ENCODE assay signal across 1 cellular context in the genomic region with DNA sequence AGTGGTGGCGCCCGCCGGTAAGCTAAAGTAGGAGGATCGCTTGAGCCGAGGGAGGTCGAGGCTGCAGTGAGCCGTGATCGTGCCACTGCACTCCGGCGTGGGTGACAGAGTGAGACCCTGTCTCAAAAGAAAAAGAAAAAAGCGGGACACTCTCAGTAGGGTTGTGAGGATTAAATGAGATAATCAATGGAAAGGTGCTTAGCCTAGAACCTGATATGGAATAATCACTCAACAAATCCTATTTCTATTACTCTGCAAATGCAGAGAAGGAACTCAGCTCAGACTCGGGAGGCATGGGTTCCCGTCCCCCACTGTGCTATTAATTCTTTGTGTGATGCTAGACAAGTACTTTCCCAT.
TF ChIP-seq lines count a peak whose summit lies in the region.

No MANE protein-coding gene starts in this region.

TF ChIP-seq in GM23338, 12 proteins besides CTCF, POLR2A, EP300 and RAD21 (continued from another document):
- TF ChIP-seq, protein P1, sequence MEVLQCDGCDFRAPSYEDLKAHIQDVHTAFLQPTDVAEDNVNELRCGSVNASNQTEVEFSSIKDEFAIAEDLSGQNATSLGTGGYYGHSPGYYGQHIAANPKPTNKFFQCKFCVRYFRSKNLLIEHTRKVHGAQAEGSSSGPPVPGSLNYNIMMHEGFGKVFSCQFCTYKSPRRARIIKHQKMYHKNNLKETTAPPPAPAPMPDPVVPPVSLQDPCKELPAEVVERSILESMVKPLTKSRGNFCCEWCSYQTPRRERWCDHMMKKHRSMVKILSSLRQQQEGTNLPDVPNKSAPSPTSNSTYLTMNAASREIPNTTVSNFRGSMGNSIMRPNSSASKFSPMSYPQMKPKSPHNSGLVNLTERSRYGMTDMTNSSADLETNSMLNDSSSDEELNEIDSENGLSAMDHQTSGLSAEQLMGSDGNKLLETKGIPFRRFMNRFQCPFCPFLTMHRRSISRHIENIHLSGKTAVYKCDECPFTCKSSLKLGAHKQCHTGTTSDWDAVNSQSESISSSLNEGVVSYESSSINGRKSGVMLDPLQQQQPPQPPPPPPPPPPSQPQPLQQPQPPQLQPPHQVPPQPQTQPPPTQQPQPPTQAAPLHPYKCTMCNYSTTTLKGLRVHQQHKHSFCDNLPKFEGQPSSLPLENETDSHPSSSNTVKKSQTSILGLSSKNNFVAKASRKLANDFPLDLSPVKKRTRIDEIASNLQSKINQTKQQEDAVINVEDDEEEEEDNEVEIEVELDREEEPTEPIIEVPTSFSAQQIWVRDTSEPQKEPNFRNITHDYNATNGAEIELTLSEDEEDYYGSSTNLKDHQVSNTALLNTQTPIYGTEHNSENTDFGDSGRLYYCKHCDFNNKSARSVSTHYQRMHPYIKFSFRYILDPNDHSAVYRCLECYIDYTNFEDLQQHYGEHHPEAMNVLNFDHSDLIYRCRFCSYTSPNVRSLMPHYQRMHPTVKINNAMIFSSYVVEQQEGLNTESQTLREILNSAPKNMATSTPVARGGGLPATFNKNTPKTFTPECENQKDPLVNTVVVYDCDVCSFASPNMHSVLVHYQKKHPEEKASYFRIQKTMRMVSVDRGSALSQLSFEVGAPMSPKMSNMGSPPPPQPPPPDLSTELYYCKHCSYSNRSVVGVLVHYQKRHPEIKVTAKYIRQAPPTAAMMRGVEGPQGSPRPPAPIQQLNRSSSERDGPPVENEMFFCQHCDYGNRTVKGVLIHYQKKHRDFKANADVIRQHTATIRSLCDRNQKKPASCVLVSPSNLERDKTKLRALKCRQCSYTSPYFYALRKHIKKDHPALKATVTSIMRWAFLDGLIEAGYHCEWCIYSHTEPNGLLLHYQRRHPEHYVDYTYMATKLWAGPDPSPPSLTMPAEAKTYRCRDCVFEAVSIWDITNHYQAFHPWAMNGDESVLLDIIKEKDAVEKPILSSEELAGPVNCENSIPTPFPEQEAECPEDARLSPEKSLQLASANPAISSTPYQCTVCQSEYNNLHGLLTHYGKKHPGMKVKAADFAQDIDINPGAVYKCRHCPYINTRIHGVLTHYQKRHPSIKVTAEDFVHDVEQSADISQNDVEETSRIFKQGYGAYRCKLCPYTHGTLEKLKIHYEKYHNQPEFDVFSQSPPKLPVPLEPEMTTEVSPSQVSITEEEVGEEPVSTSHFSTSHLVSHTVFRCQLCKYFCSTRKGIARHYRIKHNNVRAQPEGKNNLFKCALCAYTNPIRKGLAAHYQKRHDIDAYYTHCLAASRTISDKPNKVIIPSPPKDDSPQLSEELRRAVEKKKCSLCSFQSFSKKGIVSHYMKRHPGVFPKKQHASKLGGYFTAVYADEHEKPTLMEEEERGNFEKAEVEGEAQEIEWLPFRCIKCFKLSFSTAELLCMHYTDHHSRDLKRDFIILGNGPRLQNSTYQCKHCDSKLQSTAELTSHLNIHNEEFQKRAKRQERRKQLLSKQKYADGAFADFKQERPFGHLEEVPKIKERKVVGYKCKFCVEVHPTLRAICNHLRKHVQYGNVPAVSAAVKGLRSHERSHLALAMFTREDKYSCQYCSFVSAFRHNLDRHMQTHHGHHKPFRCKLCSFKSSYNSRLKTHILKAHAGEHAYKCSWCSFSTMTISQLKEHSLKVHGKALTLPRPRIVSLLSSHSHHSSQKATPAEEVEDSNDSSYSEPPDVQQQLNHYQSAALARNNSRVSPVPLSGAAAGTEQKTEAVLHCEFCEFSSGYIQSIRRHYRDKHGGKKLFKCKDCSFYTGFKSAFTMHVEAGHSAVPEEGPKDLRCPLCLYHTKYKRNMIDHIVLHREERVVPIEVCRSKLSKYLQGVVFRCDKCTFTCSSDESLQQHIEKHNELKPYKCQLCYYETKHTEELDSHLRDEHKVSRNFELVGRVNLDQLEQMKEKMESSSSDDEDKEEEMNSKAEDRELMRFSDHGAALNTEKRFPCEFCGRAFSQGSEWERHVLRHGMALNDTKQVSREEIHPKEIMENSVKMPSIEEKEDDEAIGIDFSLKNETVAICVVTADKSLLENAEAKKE (CRISPR knock-in tag; IDR thresholded peaks at IDR 0.05), result no peak
- TF ChIP-seq JUNB (IDR thresholded peaks at IDR 0.05; ENCODE audit: unreplicated experiment) (no peak), POLR2AphosphoS5 (IDR thresholded peaks at IDR 0.05; ENCODE audit: low read depth) (no peak), NANOG (IDR thresholded peaks at IDR 0.05; ENCODE audit: borderline replicate concordance) (no peak), STAT1 (IDR thresholded peaks at IDR 0.05; ENCODE audit: unreplicated experiment) (no peak), ZNF331 (CRISPR knock-in tag; IDR thresholded peaks at IDR 0.05; ENCODE audit: low read depth) (no peak)
- TF ChIP-seq, protein P2, sequence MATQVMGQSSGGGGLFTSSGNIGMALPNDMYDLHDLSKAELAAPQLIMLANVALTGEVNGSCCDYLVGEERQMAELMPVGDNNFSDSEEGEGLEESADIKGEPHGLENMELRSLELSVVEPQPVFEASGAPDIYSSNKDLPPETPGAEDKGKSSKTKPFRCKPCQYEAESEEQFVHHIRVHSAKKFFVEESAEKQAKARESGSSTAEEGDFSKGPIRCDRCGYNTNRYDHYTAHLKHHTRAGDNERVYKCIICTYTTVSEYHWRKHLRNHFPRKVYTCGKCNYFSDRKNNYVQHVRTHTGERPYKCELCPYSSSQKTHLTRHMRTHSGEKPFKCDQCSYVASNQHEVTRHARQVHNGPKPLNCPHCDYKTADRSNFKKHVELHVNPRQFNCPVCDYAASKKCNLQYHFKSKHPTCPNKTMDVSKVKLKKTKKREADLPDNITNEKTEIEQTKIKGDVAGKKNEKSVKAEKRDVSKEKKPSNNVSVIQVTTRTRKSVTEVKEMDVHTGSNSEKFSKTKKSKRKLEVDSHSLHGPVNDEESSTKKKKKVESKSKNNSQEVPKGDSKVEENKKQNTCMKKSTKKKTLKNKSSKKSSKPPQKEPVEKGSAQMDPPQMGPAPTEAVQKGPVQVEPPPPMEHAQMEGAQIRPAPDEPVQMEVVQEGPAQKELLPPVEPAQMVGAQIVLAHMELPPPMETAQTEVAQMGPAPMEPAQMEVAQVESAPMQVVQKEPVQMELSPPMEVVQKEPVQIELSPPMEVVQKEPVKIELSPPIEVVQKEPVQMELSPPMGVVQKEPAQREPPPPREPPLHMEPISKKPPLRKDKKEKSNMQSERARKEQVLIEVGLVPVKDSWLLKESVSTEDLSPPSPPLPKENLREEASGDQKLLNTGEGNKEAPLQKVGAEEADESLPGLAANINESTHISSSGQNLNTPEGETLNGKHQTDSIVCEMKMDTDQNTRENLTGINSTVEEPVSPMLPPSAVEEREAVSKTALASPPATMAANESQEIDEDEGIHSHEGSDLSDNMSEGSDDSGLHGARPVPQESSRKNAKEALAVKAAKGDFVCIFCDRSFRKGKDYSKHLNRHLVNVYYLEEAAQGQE (IDR thresholded peaks at IDR 0.05; ENCODE audit: unreplicated experiment), result no peak
